Comparison of ENCODE assay signal across 9 cellular contexts in genomic region chr3:4426782-4427344, GRCh38. TPM values are rescaled to one million over a fixed set of nuclear protein-coding genes. Genes with fewer than 3 reads are reported as not detected.
A peak's percentile ranks its signal among the peaks of the same experiment; 100 is the strongest.
DNase-seq lines count a peak whose midpoint lies in the region; ATAC-seq lines count a peak whose summit lies in the region.
"Had no signal": no experiment of that assay in that cellular context is flagged by ENCODE, and none has a peak within 500 bp of the region (broad histone marks: within the 10 kb centered on the region; RNA-seq: fewer than 3 reads in every experiment).

No MANE protein-coding gene starts in this region.

- intact Hi-C loops in left ventricle myocardium superior (cut with micrococcal nuclease), result no loop called here

- H3K27me3 ChIP-seq in effector memory CD4-positive, alpha-beta T cell (replicated peaks; ENCODE audit: control insufficient read depth, insufficient read depth, low read length, poor library complexity, severe bottlenecking), result no peaks in the 10 kb centered on the region

- no peaks in the 10 kb centered on the region for H3K9me3 ChIP-seq in effector memory CD4-positive, alpha-beta T cell (ENCODE audit: control insufficient read depth, low read length)
- H3K9me3 ChIP-seq: A549 had no signal

- H3K36me3 ChIP-seq in effector memory CD4-positive, alpha-beta T cell (ENCODE audit: control insufficient read depth, insufficient read depth, low read length), result no peaks in the 10 kb centered on the region

- peak; percentile 88 for ATAC-seq in HG02571 (IDR thresholded peaks at IDR 0.05; ENCODE audit: unreplicated experiment)
- ATAC-seq in left ventricle myocardium superior, result peak; percentile 58
- ATAC-seq: A549 had no signal

- H3K4me1 ChIP-seq in effector memory CD4-positive, alpha-beta T cell (ENCODE audit: control insufficient read depth, insufficient read depth, low read length, poor library complexity, severe bottlenecking), result no peaks in the 10 kb centered on the region

- no peak overlapping the region for H3K27ac ChIP-seq in effector memory CD4-positive, alpha-beta T cell (ENCODE audit: insufficient read depth, low read length, poor library complexity, severe bottlenecking)
- H3K27ac ChIP-seq: A549 had no signal

- H3K4me3 ChIP-seq in effector memory CD4-positive, alpha-beta T cell (ENCODE audit: insufficient read depth, low read depth, low read length, poor library complexity, severe bottlenecking), result no peak overlapping the region
- H3K4me3 ChIP-seq: A549 had no signal

- DNase-seq in NCI-H2171 treated with DMSO at 0.1 percent for 48 hours (lab: John Stamatoyannopoulos, UW), result peak; percentile 0
- DNase-seq in NCI-H2171 (lab: John Stamatoyannopoulos, UW), result no peak
- DNase-seq in NOMO-1 treated with dmso at 0.1 percent for 144 hours (lab: John Stamatoyannopoulos, UW; ENCODE audit: unreplicated experiment), result peak; percentile 4
- no peak for DNase-seq in left ventricle myocardium superior
- no peak for DNase-seq in putamen (ENCODE audit: low spot score)
- no peak for DNase-seq in effector memory CD4-positive, alpha-beta T cell
- no peak for DNase-seq in cerebellar cortex (ENCODE audit: low spot score)

RNA-seq across cellular contexts. Expression of gene SUMF1, which starts 40.2 kb away (rescaled TPM):
- total RNA-seq in left ventricle myocardium superior, result 6.8 TPM

Comparison
In these comparisons a context has a peak if more than half of its experiments do, and no peak if none do; other contexts are left out.
1. DNase-seq: peak in NCI-H2171 treated with DMSO at 0.1 percent for 48 hours (single experiment) and NOMO-1 treated with dmso at 0.1 percent for 144 hours (single experiment); none in NCI-H2171 (single experiment), left ventricle myocardium superior (single experiment), putamen (single experiment), effector memory CD4-positive, alpha-beta T cell (0 of 3) and cerebellar cortex (single experiment).